ENCODE assay signal across 1 cellular context in the genomic region with DNA sequence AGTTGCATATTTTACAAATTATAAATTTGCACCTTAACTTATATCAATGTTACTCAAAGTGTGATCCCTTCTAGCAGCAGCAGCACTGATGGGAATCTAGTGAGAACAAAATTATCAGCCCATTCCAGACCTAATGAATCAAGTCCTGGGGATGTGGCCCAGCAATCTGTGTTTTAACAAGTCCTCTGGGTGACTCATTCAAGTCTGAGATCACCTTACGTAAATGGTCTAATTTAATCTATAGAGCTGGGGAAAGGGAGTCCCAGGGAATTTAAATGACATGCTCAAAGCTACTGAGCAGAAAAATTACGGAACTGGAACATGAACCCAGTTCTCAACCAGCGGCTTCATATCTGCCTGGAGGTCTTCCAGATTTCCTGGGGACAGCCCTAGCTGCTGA.
TF ChIP-seq lines count a peak whose summit lies in the region.

No MANE protein-coding gene starts in this region.

TF ChIP-seq in HEK293, 187 proteins besides CTCF, POLR2A, EP300 and RAD21 (continued from another document and continues in another):
- TF ChIP-seq, protein P1, sequence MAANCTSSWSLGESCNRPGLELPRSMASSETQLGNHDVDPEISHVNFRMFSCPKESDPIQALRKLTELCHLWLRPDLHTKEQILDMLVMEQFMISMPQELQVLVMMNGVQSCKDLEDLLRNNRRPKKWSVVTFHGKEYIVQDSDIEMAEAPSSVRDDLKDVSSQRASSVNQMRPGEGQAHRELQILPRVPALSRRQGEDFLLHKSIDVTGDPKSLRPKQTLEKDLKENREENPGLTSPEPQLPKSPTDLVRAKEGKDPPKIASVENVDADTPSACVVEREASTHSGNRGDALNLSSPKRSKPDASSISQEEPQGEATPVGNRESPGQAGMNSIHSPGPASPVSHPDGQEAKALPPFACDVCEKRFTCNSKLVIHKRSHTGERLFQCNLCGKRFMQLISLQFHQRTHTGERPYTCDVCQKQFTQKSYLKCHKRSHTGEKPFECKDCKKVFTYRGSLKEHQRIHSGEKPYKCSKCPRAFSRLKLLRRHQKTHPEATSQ (tag by site-specific recombination; IDR thresholded peaks at IDR 0.05), result no peak
- no peak for TF ChIP-seq ZNF404 (tag by site-specific recombination; IDR thresholded peaks at IDR 0.05)
- TF ChIP-seq SALL2 (tag by site-specific recombination; IDR thresholded peaks at IDR 0.05; ENCODE audit: borderline replicate concordance), result no peak
- peak; percentile 81 for TF ChIP-seq ZNF184 (tag by site-specific recombination; IDR thresholded peaks at IDR 0.05)
- TF ChIP-seq BCL6B (tag by site-specific recombination; IDR thresholded peaks at IDR 0.05), result no peak
- TF ChIP-seq OSR2 (tag by site-specific recombination; IDR thresholded peaks at IDR 0.05), result no peak
- TF ChIP-seq GLIS1 (tag by site-specific recombination; IDR thresholded peaks at IDR 0.05), result 0 out of 2 replicates have a peak, but pooled peaks have one; percentile 34
- 0 out of 2 replicates have a peak, but pooled peaks have one; percentile 15 for TF ChIP-seq ZFP69B (tag by site-specific recombination; IDR thresholded peaks at IDR 0.05)
- TF ChIP-seq ZNF350 (tag by site-specific recombination; IDR thresholded peaks at IDR 0.05), result no peak
- TF ChIP-seq ZNF223 (tag by site-specific recombination; IDR thresholded peaks at IDR 0.05), result no peak
- no peak for TF ChIP-seq ZNF18 (tag by site-specific recombination; IDR thresholded peaks at IDR 0.05)
- TF ChIP-seq ZNF16 (tag by site-specific recombination; IDR thresholded peaks at IDR 0.05; ENCODE audit: low read depth), result no peak
- no peak for TF ChIP-seq ZBTB6 (tag by site-specific recombination; IDR thresholded peaks at IDR 0.05)
- TF ChIP-seq SP7 (tag by site-specific recombination; IDR thresholded peaks at IDR 0.05), result peak; percentile 48; the same call in 1 of the 2 replicates
- TF ChIP-seq, protein P2, sequence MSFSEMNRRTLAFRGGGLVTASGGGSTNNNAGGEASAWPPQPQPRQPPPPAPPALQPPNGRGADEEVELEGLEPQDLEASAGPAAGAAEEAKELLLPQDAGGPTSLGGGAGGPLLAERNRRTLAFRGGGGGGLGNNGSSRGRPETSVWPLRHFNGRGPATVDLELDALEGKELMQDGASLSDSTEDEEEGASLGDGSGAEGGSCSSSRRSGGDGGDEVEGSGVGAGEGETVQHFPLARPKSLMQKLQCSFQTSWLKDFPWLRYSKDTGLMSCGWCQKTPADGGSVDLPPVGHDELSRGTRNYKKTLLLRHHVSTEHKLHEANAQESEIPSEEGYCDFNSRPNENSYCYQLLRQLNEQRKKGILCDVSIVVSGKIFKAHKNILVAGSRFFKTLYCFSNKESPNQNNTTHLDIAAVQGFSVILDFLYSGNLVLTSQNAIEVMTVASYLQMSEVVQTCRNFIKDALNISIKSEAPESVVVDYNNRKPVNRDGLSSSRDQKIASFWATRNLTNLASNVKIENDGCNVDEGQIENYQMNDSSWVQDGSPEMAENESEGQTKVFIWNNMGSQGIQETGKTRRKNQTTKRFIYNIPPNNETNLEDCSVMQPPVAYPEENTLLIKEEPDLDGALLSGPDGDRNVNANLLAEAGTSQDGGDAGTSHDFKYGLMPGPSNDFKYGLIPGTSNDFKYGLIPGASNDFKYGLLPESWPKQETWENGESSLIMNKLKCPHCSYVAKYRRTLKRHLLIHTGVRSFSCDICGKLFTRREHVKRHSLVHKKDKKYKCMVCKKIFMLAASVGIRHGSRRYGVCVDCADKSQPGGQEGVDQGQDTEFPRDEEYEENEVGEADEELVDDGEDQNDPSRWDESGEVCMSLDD (tag by site-specific recombination; IDR thresholded peaks at IDR 0.05), result no peak
- TF ChIP-seq ZBTB48 (tag by site-specific recombination; IDR thresholded peaks at IDR 0.05), result no peak
- no peak for TF ChIP-seq ZNF555 (tag by site-specific recombination; conservative IDR thresholded peaks at IDR 0.05)
- no peak for TF ChIP-seq PRDM1 (tag by site-specific recombination; IDR thresholded peaks at IDR 0.05)
- TF ChIP-seq, protein P3, sequence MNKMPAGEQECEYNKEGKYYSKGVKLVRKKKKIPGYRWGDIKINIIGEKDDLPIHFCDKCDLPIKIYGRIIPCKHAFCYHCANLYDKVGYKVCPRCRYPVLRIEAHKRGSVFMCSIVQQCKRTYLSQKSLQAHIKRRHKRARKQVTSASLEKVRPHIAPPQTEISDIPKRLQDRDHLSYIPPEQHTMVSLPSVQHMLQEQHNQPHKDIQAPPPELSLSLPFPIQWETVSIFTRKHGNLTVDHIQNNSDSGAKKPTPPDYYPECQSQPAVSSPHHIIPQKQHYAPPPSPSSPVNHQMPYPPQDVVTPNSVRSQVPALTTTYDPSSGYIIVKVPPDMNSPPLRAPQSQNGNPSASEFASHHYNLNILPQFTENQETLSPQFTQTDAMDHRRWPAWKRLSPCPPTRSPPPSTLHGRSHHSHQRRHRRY (tag by site-specific recombination; IDR thresholded peaks at IDR 0.05), result no peak
- TF ChIP-seq ZNF558 (tag by site-specific recombination; IDR thresholded peaks at IDR 0.05), result no peak
- no peak for TF ChIP-seq ZNF658 (tag by site-specific recombination; IDR thresholded peaks at IDR 0.05)
- no peak for TF ChIP-seq ZNF146 (tag by site-specific recombination; IDR thresholded peaks at IDR 0.05)
- peak; percentile 78; the same call in 1 of the 2 replicates for TF ChIP-seq GFI1B (tag by site-specific recombination; IDR thresholded peaks at IDR 0.05)
- no peak for TF ChIP-seq KLF7 (tag by site-specific recombination; IDR thresholded peaks at IDR 0.05; ENCODE audit: borderline replicate concordance)
- TF ChIP-seq ZNF596 (tag by site-specific recombination; IDR thresholded peaks at IDR 0.05), result no peak
- no peak for TF ChIP-seq ZNF837 (tag by site-specific recombination; IDR thresholded peaks at IDR 0.05)
- TF ChIP-seq ZNF202 (tag by site-specific recombination; IDR thresholded peaks at IDR 0.05; ENCODE audit: borderline replicate concordance), result no peak
- no peak for TF ChIP-seq ZNF626 (tag by site-specific recombination; IDR thresholded peaks at IDR 0.05)
- TF ChIP-seq ZBTB8A (tag by site-specific recombination; IDR thresholded peaks at IDR 0.05), result no peak
- TF ChIP-seq ZXDB (tag by site-specific recombination; IDR thresholded peaks at IDR 0.05), result peak; percentile 35; the same call in 1 of the 2 replicates
- TF ChIP-seq HOXD13 (CRISPR knock-in tag; IDR thresholded peaks at IDR 0.05; ENCODE audit: borderline replicate concordance), result no peak
- TF ChIP-seq ZNF548 (tag by site-specific recombination; IDR thresholded peaks at IDR 0.05), result no peak
- TF ChIP-seq ZFP41 (tag by site-specific recombination; IDR thresholded peaks at IDR 0.05; ENCODE audit: borderline replicate concordance), result no peak
- TF ChIP-seq PRDM2 (tag by site-specific recombination; IDR thresholded peaks at IDR 0.05; ENCODE audit: borderline replicate concordance), result no peak
- TF ChIP-seq SCRT1 (tag by site-specific recombination; IDR thresholded peaks at IDR 0.05; ENCODE audit: borderline replicate concordance), result no peak
- no peak for TF ChIP-seq ZNF175 (tag by site-specific recombination; IDR thresholded peaks at IDR 0.05)
- TF ChIP-seq ZNF335 (tag by site-specific recombination; conservative IDR thresholded peaks at IDR 0.05), result no peak; the same call in 1 of the 2 replicates
- no peak for TF ChIP-seq ZNF302 (tag by site-specific recombination; IDR thresholded peaks at IDR 0.05; ENCODE audit: low read depth)
- TF ChIP-seq SP2 (tag by site-specific recombination; IDR thresholded peaks at IDR 0.05), result no peak
- no peak for TF ChIP-seq ZNF777 (tag by site-specific recombination; IDR thresholded peaks at IDR 0.05; ENCODE audit: borderline replicate concordance)
- no peak for TF ChIP-seq ZNF112 (tag by site-specific recombination; IDR thresholded peaks at IDR 0.05)
- no peak for TF ChIP-seq ZNF133 (tag by site-specific recombination; IDR thresholded peaks at IDR 0.05)
- TF ChIP-seq ZEB2 (tag by site-specific recombination; IDR thresholded peaks at IDR 0.05), result peak; percentile 46; the same call in 1 of the 2 replicates
- no peak for TF ChIP-seq BCL11B (tag by site-specific recombination; IDR thresholded peaks at IDR 0.05; ENCODE audit: low read depth)
- no peak for TF ChIP-seq ZNF561 (tag by site-specific recombination; IDR thresholded peaks at IDR 0.05; ENCODE audit: borderline replicate concordance)
- TF ChIP-seq ZNF664 (tag by site-specific recombination; IDR thresholded peaks at IDR 0.05), result peak; percentile 71; the same call in 1 of the 2 replicates
- TF ChIP-seq, protein P4, sequence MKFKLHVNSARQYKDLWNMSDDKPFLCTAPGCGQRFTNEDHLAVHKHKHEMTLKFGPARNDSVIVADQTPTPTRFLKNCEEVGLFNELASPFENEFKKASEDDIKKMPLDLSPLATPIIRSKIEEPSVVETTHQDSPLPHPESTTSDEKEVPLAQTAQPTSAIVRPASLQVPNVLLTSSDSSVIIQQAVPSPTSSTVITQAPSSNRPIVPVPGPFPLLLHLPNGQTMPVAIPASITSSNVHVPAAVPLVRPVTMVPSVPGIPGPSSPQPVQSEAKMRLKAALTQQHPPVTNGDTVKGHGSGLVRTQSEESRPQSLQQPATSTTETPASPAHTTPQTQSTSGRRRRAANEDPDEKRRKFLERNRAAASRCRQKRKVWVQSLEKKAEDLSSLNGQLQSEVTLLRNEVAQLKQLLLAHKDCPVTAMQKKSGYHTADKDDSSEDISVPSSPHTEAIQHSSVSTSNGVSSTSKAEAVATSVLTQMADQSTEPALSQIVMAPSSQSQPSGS (tag by site-specific recombination; IDR thresholded peaks at IDR 0.05; ENCODE audit: low read depth), result no peak
- TF ChIP-seq MEIS1 (CRISPR knock-in tag; IDR thresholded peaks at IDR 0.05; ENCODE audit: borderline replicate concordance), result no peak
- TF ChIP-seq ZNF768 (tag by site-specific recombination; IDR thresholded peaks at IDR 0.05), result peak; percentile 12; the same call in 1 of the 2 replicates
- 0 out of 2 replicates have a peak, but pooled peaks have one; percentile 33 for TF ChIP-seq ZNF600 (tag by site-specific recombination; IDR thresholded peaks at IDR 0.05)
